In genomic region chr9:94909250-94909894, GRCh38 we compare ENCODE assay signal across 1 cellular context.
TF ChIP-seq lines count a peak whose summit lies in the region.

No MANE protein-coding gene starts in this region.

TF ChIP-seq in SK-N-SH treated with all-trans-retinoic acid at 6 μM for 48 hours, 23 proteins besides CTCF, POLR2A, EP300 and RAD21 (continued from another document):
- TF ChIP-seq CREB5 (CRISPR knock-in tag; IDR thresholded peaks at IDR 0.05; ENCODE audit: low read depth) (no peak), ISL1 (CRISPR knock-in tag; IDR thresholded peaks at IDR 0.05) (no peak), TOX (CRISPR knock-in tag; IDR thresholded peaks at IDR 0.05; ENCODE audit: borderline replicate concordance) (no peak), ZFP30 (CRISPR knock-in tag; IDR thresholded peaks at IDR 0.05) (no peak), CSDC2 (CRISPR knock-in tag; IDR thresholded peaks at IDR 0.05) (no peak), TSHZ2 (CRISPR knock-in tag; IDR thresholded peaks at IDR 0.05) (no peak)
